In genomic region chr10:132331956-132332749, GRCh38 we compare ENCODE assay signal across 8 cellular contexts. TPM values are rescaled to one million over a fixed set of nuclear protein-coding genes. Genes with fewer than 3 reads are reported as not detected.
DNase-seq lines count a peak whose midpoint lies in the region; ATAC-seq and TF ChIP-seq lines count a peak whose summit lies in the region.

LRRC27 (plus strand) TSS chr10:132332193; CDS start chr10:132333525, 1,332 bp downstream.

- ATAC-seq in HG02610 (IDR thresholded peaks at IDR 0.05; ENCODE audit: unreplicated experiment): peak; percentile 56

- peak in 1 of 2 donors; percentile 20 for TF ChIP-seq POLR2A in suprapubic skin (IDR thresholded peaks at IDR 0.05)

- H3K4me3 ChIP-seq in SK-N-MC (peak within 1 kb of the TSS; percentile 89), suprapubic skin (peak within 1 kb of the TSS; percentile 65)

- H3K27ac ChIP-seq in SK-N-MC (peak within 1 kb of the TSS; percentile 36; the same call in 1 of the 2 replicates), suprapubic skin (peak within 1 kb of the TSS; percentile 67)

- H3K4me1 ChIP-seq in suprapubic skin: peaks cover 47% of the 10 kb centered on the region

- CTCF ChIA-PET in GM10248 (lab: Yijun Ruan, JAX): no interaction called here

- H3K9ac ChIP-seq in SK-N-MC (ENCODE audit: insufficient read length): peak within 1 kb of the TSS; percentile 85

- peaks cover 73% of the 10 kb centered on the region for H3K4me1 Mint-ChIP-seq in activated naive CD4-positive, alpha-beta T cell treated with anti-CD3 and anti-CD28 coated beads, Interleukin-2, amount 50 U/mL, for 24 hours

- 4% methylated on average over 14 of the region's 71 CpGs for WGBS in suprapubic skin

- peak within 1 kb of the TSS; percentile 92 for H3K4me3 Mint-ChIP-seq in activated naive CD4-positive, alpha-beta T cell treated with anti-CD3 and anti-CD28 coated beads, Interleukin-2, amount 50 U/mL, for 24 hours

- TF ChIP-seq CTCF in GM10248 (IDR thresholded peaks at IDR 0.05; ENCODE audit: control extremely low read depth, extremely low read depth, low read depth, missing control alignments) (no peak), suprapubic skin (IDR thresholded peaks at IDR 0.05) (no peak)

- TF ChIP-seq EP300 in suprapubic skin (IDR thresholded peaks at IDR 0.05): no peak

- H3K27ac Mint-ChIP-seq in activated naive CD4-positive, alpha-beta T cell treated with anti-CD3 and anti-CD28 coated beads, Interleukin-2, amount 50 U/mL, for 24 hours: peak within 1 kb of the TSS; percentile 98

- no peaks in the 10 kb centered on the region for H3K9me3 Mint-ChIP-seq in activated naive CD4-positive, alpha-beta T cell treated with anti-CD3 and anti-CD28 coated beads, Interleukin-2, amount 50 U/mL, for 24 hours

- POLR2A ChIA-PET in GM10248 (lab: Yijun Ruan, JAX): no interaction called here

- no peaks in the 10 kb centered on the region for H3K36me3 ChIP-seq in SK-N-MC (ENCODE audit: insufficient read depth, low read length)
- H3K36me3 ChIP-seq in suprapubic skin: peaks cover 3% of the 10 kb centered on the region

- no peaks in the 10 kb centered on the region for H3K27me3 ChIP-seq in suprapubic skin

- peaks cover 5% of the 10 kb centered on the region for H3K36me3 Mint-ChIP-seq in activated naive CD4-positive, alpha-beta T cell treated with anti-CD3 and anti-CD28 coated beads, Interleukin-2, amount 50 U/mL, for 24 hours

- peak; percentile 99 for DNase-seq in GM10248 (ENCODE audit: extremely low spot score)
- peak; percentile 89 for DNase-seq in NCI-H1048 (lab: John Stamatoyannopoulos, UW)
- DNase-seq in SK-N-MC (ENCODE audit: low read depth, low spot score): peak; percentile 30
- peak; percentile 57 for DNase-seq in glomerular endothelial cell (ENCODE audit: extremely low read depth, low read depth, low spot score)
- DNase-seq in occipital lobe (lab: John Stamatoyannopoulos, UW): peak; percentile 94
- DNase-seq in suprapubic skin (ENCODE audit: low spot score in 2 of 2): peak; percentile 99

- H3K9me3 ChIP-seq in SK-N-MC (ENCODE audit: low read depth, low read length) (no peaks in the 10 kb centered on the region), suprapubic skin (no peaks in the 10 kb centered on the region)

- H3K27me3 Mint-ChIP-seq in activated naive CD4-positive, alpha-beta T cell treated with anti-CD3 and anti-CD28 coated beads, Interleukin-2, amount 50 U/mL, for 24 hours: no peaks in the 10 kb centered on the region

RNA-seq across cellular contexts. Expression of gene LRRC27, which starts in this region (rescaled TPM):
- total RNA-seq in glomerular endothelial cell: 8.5 and 18.4 TPM in 2 replicates
- 22.8 TPM for total RNA-seq in occipital lobe
- 10 to 100 TPM in 1 of 4 donors, 1 to 10 TPM in 3; 6.6 to 13.1 (median 7.1) TPM for total RNA-seq in suprapubic skin

Comparison
In these comparisons a context has a peak if more than half of its experiments do, and no peak if none do; other contexts are left out.
1. Peak in every context shown above with its lines: DNase-seq, ATAC-seq, H3K4me3 ChIP-seq and H3K27ac ChIP-seq.
2. DNase-seq: peak in every context shown above with its lines; median percentile 99 in GM10248; 99 in suprapubic skin; 94 in occipital lobe; 89 in NCI-H1048; 57 in glomerular endothelial cell; 30 in SK-N-MC.